17 cellular contexts compared by ENCODE assay signal in genomic region chr4:153159016-153159415, GRCh38. TPM values are rescaled to one million over a fixed set of nuclear protein-coding genes. Genes with fewer than 3 reads are reported as not detected.
DNase-seq lines count a peak whose midpoint lies in the region; ATAC-seq and TF ChIP-seq lines count a peak whose summit lies in the region.
"Had no signal": no experiment of that assay in that cellular context is flagged by ENCODE, and none has a peak within 500 bp of the region (broad histone marks: within the 10 kb centered on the region; RNA-seq: fewer than 3 reads in every experiment).

No MANE protein-coding gene starts in this region.

- TF ChIP-seq CTCF in astrocyte of the spinal cord (IDR thresholded peaks at IDR 0.05; ENCODE audit: low read depth, low read length) (peak; percentile 17), progenitor cell of endocrine pancreas (IDR thresholded peaks at IDR 0.05; ENCODE audit: unreplicated experiment) (peak; percentile 22)

- H3K9me3 Mint-ChIP-seq in progenitor cell of endocrine pancreas (ENCODE audit: low read depth), result no peaks in the 10 kb centered on the region
- H3K9me3 Mint-ChIP-seq: activated T-helper 2 cell treated with anti-CD3 and anti-CD28 coated beads, Interferon-gamma antibody, Interleukin-2, Interleukin-4, amounts not matched to agents 10 μg/mL and 5 μg/mL and 100 μg/mL, durations not matched to agents 14 hours and 24 hours and 36 hours; T-helper 1 cell treated with Interleukin-12 subunit alpha and Interleukin-12 subunit beta and Interleukin-4 antibody, amounts not matched to agents 30 μg/mL and 1 μg/mL, for 36 hours had no signal

- H3K36me3 Mint-ChIP-seq in progenitor cell of endocrine pancreas (ENCODE audit: insufficient read depth), result no peaks in the 10 kb centered on the region

- H3K27ac Mint-ChIP-seq in progenitor cell of endocrine pancreas, result no peak overlapping the region
- H3K27ac Mint-ChIP-seq: activated T-helper 2 cell treated with anti-CD3 and anti-CD28 coated beads, Interferon-gamma antibody, Interleukin-2, Interleukin-4, amounts not matched to agents 10 μg/mL and 5 μg/mL and 100 μg/mL, durations not matched to agents 14 hours and 24 hours and 36 hours; T-helper 1 cell treated with Interleukin-12 subunit alpha and Interleukin-12 subunit beta and Interleukin-4 antibody, amounts not matched to agents 30 μg/mL and 1 μg/mL, for 36 hours had no signal

- peaks cover 56% of the 10 kb centered on the region for H3K27me3 Mint-ChIP-seq in progenitor cell of endocrine pancreas

- no peak for ATAC-seq in GM21367 (IDR thresholded peaks at IDR 0.05; ENCODE audit: unreplicated experiment)

- H3K4me3 Mint-ChIP-seq in progenitor cell of endocrine pancreas (ENCODE audit: low read depth), result no peak overlapping the region
- H3K4me3 Mint-ChIP-seq: T-helper 1 cell treated with Interleukin-12 subunit alpha and Interleukin-12 subunit beta and Interleukin-4 antibody, amounts not matched to agents 30 μg/mL and 1 μg/mL, for 36 hours had no signal

- H3K4me3 ChIP-seq in astrocyte of the spinal cord (ENCODE audit: low read depth, low read length), result no peak overlapping the region

- in situ Hi-C loops in astrocyte of the spinal cord (cut with HindIII; ENCODE audit: low sequenced_read_pairs), result no loop called here

- no peaks in the 10 kb centered on the region for H3K4me1 Mint-ChIP-seq in progenitor cell of endocrine pancreas (ENCODE audit: low read depth)

- DNase-seq in SIG-M5 treated with dmso at 0.1 percent for 504 hours (lab: John Stamatoyannopoulos, UW; ENCODE audit: unreplicated experiment), result peak; percentile 44
- DNase-seq in SIG-M5 (lab: John Stamatoyannopoulos, UW), result no peak
- DNase-seq in LoVo (ENCODE audit: low spot score), result peak; percentile 38
- DNase-seq in astrocyte of the spinal cord (ENCODE audit: low read depth, low spot score), result no peak
- DNase-seq in progenitor cell of endocrine pancreas (ENCODE audit: low spot score, unreplicated experiment), result no peak
- no peak for DNase-seq in iPS-NIHi7 (ENCODE audit: extremely low spot score)
- DNase-seq in stimulated activated CD4-positive, alpha-beta T cell treated with anti-CD3 and anti-CD28 coated beads, Interleukin-2, amount 100 ng/mL, for 48 hours, result no peak
- DNase-seq: activated CD4-positive, alpha-beta T cell treated with anti-CD3 and anti-CD28 coated beads, Interleukin-2, amount 50 U/mL, for 1 hour; IMR-90; midbrain; NCI-H2081 treated with DMSO at 0.1 percent for 48 hours; NK-92 treated with Interleukin-12 subunit alpha and Interleukin-12 subunit beta, amount 100 ng/mL, for 24 hours; posterior cingulate gyrus; stimulated activated CD4-positive, alpha-beta T cell treated with anti-CD3 and anti-CD28 coated beads, Interleukin-1b, Interleukin-23, amount 100 ng/mL, for 48 hours had no signal

RNA-seq across cellular contexts. Expression of gene TRIM2, which starts 45.2 kb away (rescaled TPM):
- 52.5 and 59.6 TPM in 2 replicates for total RNA-seq in progenitor cell of endocrine pancreas

Comparison
In these comparisons a context has a peak if more than half of its experiments do, and no peak if none do; other contexts are left out.
1. DNase-seq: peak in SIG-M5 treated with dmso at 0.1 percent for 504 hours (single experiment) and LoVo (single experiment); none in SIG-M5 (single experiment), astrocyte of the spinal cord (single experiment), progenitor cell of endocrine pancreas (single experiment), iPS-NIHi7 (single experiment) and stimulated activated CD4-positive, alpha-beta T cell treated with anti-CD3 and anti-CD28 coated beads, Interleukin-2, amount 100 ng/mL, for 48 hours (0 of 2).